ENCODE assay signal across 8 cellular contexts in the genomic region with DNA sequence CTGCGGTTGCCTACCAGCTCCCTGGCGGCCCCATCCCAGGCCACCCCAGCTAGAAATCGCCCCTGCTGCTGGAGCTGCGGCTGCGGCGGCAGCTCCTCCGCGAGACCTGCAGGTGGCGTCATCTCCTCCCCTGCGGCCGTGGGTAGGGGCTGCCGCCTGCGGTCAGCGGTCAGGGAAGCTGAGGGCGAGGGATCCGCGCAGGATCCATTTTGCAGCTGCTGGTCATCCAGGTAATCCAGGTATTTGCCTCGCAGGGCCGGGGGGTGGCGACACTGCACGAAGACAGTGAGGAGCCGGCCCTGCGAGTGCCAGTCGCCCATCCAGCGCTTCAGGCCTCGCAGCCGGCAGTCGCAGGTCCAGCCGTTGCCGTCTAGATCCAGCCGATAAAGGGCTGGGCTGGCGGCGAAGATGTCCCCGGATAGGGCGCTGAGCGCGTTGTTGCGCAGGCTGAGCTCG. TPM values are rescaled to one million over a fixed set of nuclear protein-coding genes. Genes with fewer than 3 reads are reported as not detected.
DNase-seq lines count a peak whose midpoint lies in the region; ATAC-seq and TF ChIP-seq lines count a peak whose summit lies in the region.

No MANE protein-coding gene starts in this region.

- no peak for ATAC-seq in HG03159 (IDR thresholded peaks at IDR 0.05; ENCODE audit: unreplicated experiment)

- H3K36me3 ChIP-seq in mammary epithelial cell (ENCODE audit: insufficient read depth, low read length): no peaks in the 10 kb centered on the region

- dilution Hi-C loops in mammary epithelial cell (cut with HindIII; ENCODE audit: low sequenced_read_pairs): no loop called here

- BruUV-seq in mammary epithelial cell (replicated peaks; lab: Mats Ljungman, UMichigan): no TSS peak

- peak overlapping the region; percentile 78 for H3K4me2 ChIP-seq in mammary epithelial cell (ENCODE audit: insufficient read depth, low read depth, low read length)

- H3K27ac ChIP-seq in mammary epithelial cell (ENCODE audit: insufficient read depth, low read depth, low read length): no peak overlapping the region

- H3K79me2 ChIP-seq in mammary epithelial cell (ENCODE audit: insufficient read depth, low read length): no peaks in the 10 kb centered on the region

- peak; percentile 30 to 62 for TF ChIP-seq CTCF in mammary epithelial cell (conservative IDR thresholded peaks at IDR 0.05 in 1 of 2, IDR thresholded peaks at IDR 0.05 in 1 of 2; ENCODE audit: extremely low read depth in 1 of 2, insufficient read depth in 1 of 2, low read depth in 1 of 2, low read length in 2 of 2)

- intact Hi-C loops in mammary epithelial cell (cut with micrococcal nuclease): loop anchor here (1.0 kb wide), 5 partner anchors 29 to 452 kb away; no protein-coding TSS in a partner anchor

- in situ Hi-C loops in mammary epithelial cell (cut with MboI; ENCODE audit: low sequenced_read_pairs in 2 of 2): loop anchor here in 1 of 2 donors (5.0 kb wide), 1 partner anchor 151 kb away; no protein-coding TSS in a partner anchor

- H3K4me3 ChIP-seq in mammary epithelial cell (replicated peaks in 1 of 3; ENCODE audit: insufficient read depth in 1 of 3, low read depth in 2 of 3, low read length in 3 of 3): peak overlapping the region; percentile 15 to 47 (median 38)
- H3K4me3 ChIP-seq in skeletal muscle cell (ENCODE audit: low read depth, low read length): peak overlapping the region; percentile 37

- peak overlapping the region; percentile 64 for H2AFZ ChIP-seq in mammary epithelial cell (ENCODE audit: low read depth, low read length)

- H4K20me1 ChIP-seq in mammary epithelial cell (ENCODE audit: insufficient read depth, low read length): peaks cover 2% of the 10 kb centered on the region

- H3K9me3 ChIP-seq in mammary epithelial cell (replicated peaks; ENCODE audit: insufficient read depth, low read length): peaks cover 2% of the 10 kb centered on the region

- no peak overlapping the region for H3K9ac ChIP-seq in mammary epithelial cell (ENCODE audit: insufficient read depth, low read length)

- WGBS in mammary epithelial cell (ENCODE audit: low coverage, missing lambda C conversion rate): 5% methylated on average over 20 of the region's 39 CpGs

- H3K4me1 ChIP-seq in mammary epithelial cell (ENCODE audit: insufficient read depth, low read length): peaks cover 23% of the 10 kb centered on the region

- peaks cover 35% of the 10 kb centered on the region for H3K27me3 ChIP-seq in mammary epithelial cell (ENCODE audit: insufficient read depth, low read length)

- CTCF ChIA-PET in mammary epithelial cell (lab: Charles Lee; ENCODE audit: low non-redundant PET): interaction anchor here (0.5 to 1.5 kb wide), 7 partner anchors 30 to 1273 kb away, joined by 3 to 47 read pairs (median 4); no protein-coding TSS in a partner anchor

- DNase-seq in NCI-H82 (lab: John Stamatoyannopoulos, UW): peak; percentile 65
- no peak for DNase-seq in NCI-H82 treated with DMSO at 0.1 percent for 48 hours (lab: John Stamatoyannopoulos, UW; ENCODE audit: unreplicated experiment)
- peak; percentile 46 for DNase-seq in NCI-H2171 (lab: John Stamatoyannopoulos, UW)
- DNase-seq in mammary epithelial cell: peak; percentile 55
- DNase-seq in iPS-NIHi11 (ENCODE audit: low spot score): peak; percentile 87
- DNase-seq in skeletal muscle cell (ENCODE audit: low read depth): no peak
- no peak for DNase-seq in cortex of kidney (lab: John Stamatoyannopoulos, UW)

RNA-seq across cellular contexts. Expression of a gene that starts 1.5 kb away (rescaled TPM):
- total RNA-seq in mammary epithelial cell: 1 to 10 TPM in 1 of 2 donors, not detected in 1; 4.5 TPM
- polyA plus RNA-seq in mammary epithelial cell: 0.01 TPM
- polyA minus RNA-seq in mammary epithelial cell: 0.10 TPM

Comparison
In these comparisons a context has a peak if more than half of its experiments do, and no peak if none do; other contexts are left out.
1. DNase-seq: peak in NCI-H82 (single experiment), NCI-H2171 (single experiment), mammary epithelial cell (single experiment) and iPS-NIHi11 (single experiment); none in NCI-H82 treated with DMSO at 0.1 percent for 48 hours (single experiment), skeletal muscle cell (single experiment) and cortex of kidney (single experiment).